Comparison of ENCODE assay signal across 21 cellular contexts in the genomic region with DNA sequence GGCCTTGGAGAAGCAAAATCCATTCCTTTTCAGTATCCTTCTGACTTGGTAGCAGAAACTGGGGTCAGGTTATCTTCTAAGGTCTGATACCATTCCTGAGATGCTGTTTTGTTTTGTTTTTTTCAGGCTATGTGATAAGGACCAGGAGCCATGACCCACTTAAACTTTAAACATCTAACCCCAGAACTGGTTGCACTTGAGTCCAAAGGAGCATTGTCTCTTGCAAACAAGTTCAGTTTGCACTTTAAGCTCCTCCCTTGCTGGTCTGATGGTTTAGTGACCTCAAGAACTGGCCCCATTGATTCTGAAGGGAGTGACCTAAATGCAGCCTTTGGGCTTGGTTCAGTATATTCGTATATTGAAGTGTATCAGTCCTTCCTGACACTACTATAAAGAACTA.
"Had no signal": no experiment of that assay in that cellular context is flagged by ENCODE, and none has a peak within 500 bp of the region (broad histone marks: within the 10 kb centered on the region; RNA-seq: fewer than 3 reads in every experiment).

No MANE protein-coding gene starts in this region.

- H3K36me3 Mint-ChIP-seq: activated CD4-positive, alpha-beta memory T cell treated with anti-CD3 and anti-CD28 coated beads for 36 hours; activated naive CD8-positive, alpha-beta T cell; brain; T-cell had no signal

- DNase-seq: activated CD4-positive, alpha-beta memory T cell treated with anti-CD3 and anti-CD28 coated beads for 36 hours; activated CD4-positive, alpha-beta T cell treated with anti-CD3 and anti-CD28 coated beads, Interleukin-2, amount 10 ng/mL, durations not matched to agents 7 days and 5 days; activated CD4-positive, CD25-positive, alpha-beta regulatory T cell; activated gamma-delta T cell; activated naive CD4-positive, alpha-beta T cell treated with anti-CD3 and anti-CD28 coated beads for 36 hours; activated T-cell treated with anti-CD3 and anti-CD28 coated beads for 4 hours; activated T-cell treated with anti-CD3 and anti-CD28 coated beads, Interleukin-2, amount 50 U/mL, for 48 hours; amygdala; MM.1S; NCI-H1105; NCI-H1436; NCI-H1694 treated with DMSO at 0.1 percent for 48 hours; NCI-H2081; Peyer's patch; T-cell; T-helper 2 cell; T1000 had no signal

- ATAC-seq: activated T-helper 17 cell treated with anti-CD3 and anti-CD28 coated beads, Interleukin-2, amount 50 U/mL, for 72 hours; T-cell had no signal

- H3K9me3 Mint-ChIP-seq: activated CD4-positive, alpha-beta memory T cell treated with anti-CD3 and anti-CD28 coated beads for 36 hours; activated CD4-positive, alpha-beta T cell treated with anti-CD3 and anti-CD28 coated beads, Interleukin-2, amount 10 ng/mL, durations not matched to agents 7 days and 5 days; activated naive CD4-positive, alpha-beta T cell treated with anti-CD3 and anti-CD28 coated beads for 36 hours; activated T-helper 17 cell treated with anti-CD3 and anti-CD28 coated beads, Interleukin-2, amount 50 U/mL, for 72 hours; T-cell had no signal

- H3K27ac Mint-ChIP-seq: activated CD4-positive, alpha-beta memory T cell treated with anti-CD3 and anti-CD28 coated beads for 36 hours; activated CD4-positive, alpha-beta T cell treated with anti-CD3 and anti-CD28 coated beads, Interleukin-2, amount 10 ng/mL, durations not matched to agents 7 days and 5 days; activated naive CD4-positive, alpha-beta T cell treated with anti-CD3 and anti-CD28 coated beads for 36 hours; activated naive CD8-positive, alpha-beta T cell; activated T-helper 17 cell treated with anti-CD3 and anti-CD28 coated beads, Interleukin-2, amount 50 U/mL, for 72 hours; brain; T-cell had no signal

- H3K4me3 Mint-ChIP-seq: activated CD4-positive, alpha-beta memory T cell treated with anti-CD3 and anti-CD28 coated beads for 36 hours; activated CD4-positive, alpha-beta T cell treated with anti-CD3 and anti-CD28 coated beads, Interleukin-2, amount 10 ng/mL, durations not matched to agents 7 days and 5 days; activated naive CD4-positive, alpha-beta T cell treated with anti-CD3 and anti-CD28 coated beads for 36 hours; activated naive CD8-positive, alpha-beta T cell; activated T-helper 17 cell treated with anti-CD3 and anti-CD28 coated beads, Interleukin-2, amount 50 U/mL, for 72 hours; brain; T-cell had no signal

- H3K27ac ChIP-seq: Peyer's patch, RWPE1 had no signal

- H3K9me3 ChIP-seq: Peyer's patch had no signal

- H3K4me1 Mint-ChIP-seq: activated T-helper 17 cell treated with anti-CD3 and anti-CD28 coated beads, Interleukin-2, amount 50 U/mL, for 72 hours had no signal

- H3K4me3 ChIP-seq: Peyer's patch had no signal

- H3K36me3 ChIP-seq: Peyer's patch had no signal

- H3K27me3 ChIP-seq: Peyer's patch had no signal

- H3K27me3 Mint-ChIP-seq: activated CD4-positive, alpha-beta T cell treated with anti-CD3 and anti-CD28 coated beads, Interleukin-2, amount 10 ng/mL, durations not matched to agents 7 days and 5 days; activated naive CD8-positive, alpha-beta T cell had no signal
